29 cellular contexts compared by ENCODE assay signal in genomic region chr9:23477908-23478307, GRCh38.
"Had no signal": no experiment of that assay in that cellular context is flagged by ENCODE, and none has a peak within 500 bp of the region (broad histone marks: within the 10 kb centered on the region; RNA-seq: fewer than 3 reads in every experiment).

No MANE protein-coding gene starts in this region.

- H3K36me3 Mint-ChIP-seq: activated naive CD8-positive, alpha-beta T cell; WTC11 had no signal

- H3K27ac ChIP-seq: body of pancreas, epithelial cell of prostate had no signal

- H3K9me3 ChIP-seq: body of pancreas had no signal

- H3K27me3 ChIP-seq: body of pancreas had no signal

- DNase-seq: activated CD4-positive, alpha-beta T cell treated with anti-CD3 and anti-CD28 coated beads for 1 hour; activated CD4-positive, alpha-beta T cell treated with anti-CD3 and anti-CD28 coated beads for 4 hours; activated CD4-positive, alpha-beta T cell treated with anti-CD3 and anti-CD28 coated beads, Interleukin-2, amount 10 ng/mL, durations not matched to agents 7 days and 5 days; activated CD4-positive, alpha-beta T cell treated with anti-CD3 and anti-CD28 coated beads, Interleukin-2, amount 50 U/mL, for 4 hours; activated CD8-positive, alpha-beta memory T cell treated with anti-CD3 and anti-CD28 coated beads for 24 hours; activated CD8-positive, alpha-beta T cell treated with anti-CD3 and anti-CD28 coated beads for 36 hours; activated effector memory CD4-positive, alpha-beta T cell treated with Interleukin-2 at 50 U/mL for 16 hours; activated gamma-delta T cell treated with Interleukin-2 at 50 U/mL for 16 hours; activated naive CD4-positive, alpha-beta T cell treated with anti-CD3 and anti-CD28 coated beads, Interleukin-2, amount 50 U/mL, for 16 hours; activated naive CD4-positive, alpha-beta T cell treated with Interleukin-2 at 50 U/mL for 16 hours; activated T-cell treated with anti-CD3 and anti-CD28 coated beads, Interleukin-2, amount 50 U/mL, for 4 hours; amniotic stem cell; anterior cingulate cortex; body of pancreas; caudate nucleus; cortex of kidney; dermis blood vessel endothelial cell; effector CD4-positive, alpha-beta T cell; effector memory CD8-positive, alpha-beta T cell; foreskin fibroblast; head of caudate nucleus; T-helper 2 cell had no signal

- ATAC-seq: activated CD8-positive, alpha-beta T cell treated with anti-CD3 and anti-CD28 coated beads for 36 hours; activated T-cell treated with anti-CD3 and anti-CD28 coated beads, Interleukin-2, amount 50 U/mL, for 4 hours; activated T-helper 17 cell treated with anti-CD3 and anti-CD28 coated beads, Interleukin-2, amount 50 U/mL, for 72 hours; body of pancreas; effector memory CD8-positive, alpha-beta T cell; WTC11 had no signal

- H3K27me3 Mint-ChIP-seq: activated CD4-positive, alpha-beta T cell treated with anti-CD3 and anti-CD28 coated beads, Interleukin-2, amount 10 ng/mL, durations not matched to agents 7 days and 5 days; activated CD8-positive, alpha-beta T cell treated with anti-CD3 and anti-CD28 coated beads for 36 hours; activated naive CD8-positive, alpha-beta T cell; activated T-helper 17 cell treated with anti-CD3 and anti-CD28 coated beads, Interleukin-2, amount 50 U/mL, for 72 hours; effector memory CD8-positive, alpha-beta T cell had no signal

- H3K4me3 Mint-ChIP-seq: activated CD4-positive, alpha-beta T cell treated with anti-CD3 and anti-CD28 coated beads, Interleukin-2, amount 10 ng/mL, durations not matched to agents 7 days and 5 days; activated CD8-positive, alpha-beta T cell treated with anti-CD3 and anti-CD28 coated beads for 36 hours; activated naive CD8-positive, alpha-beta T cell; activated T-cell treated with anti-CD3 and anti-CD28 coated beads, Interleukin-2, amount 50 U/mL, for 4 hours; activated T-helper 17 cell treated with anti-CD3 and anti-CD28 coated beads, Interleukin-2, amount 50 U/mL, for 72 hours; effector memory CD8-positive, alpha-beta T cell; WTC11 had no signal

- H3K4me3 ChIP-seq: body of pancreas had no signal

- H3K9me3 Mint-ChIP-seq: WTC11 had no signal

- H3K4me1 Mint-ChIP-seq: activated CD4-positive, alpha-beta T cell treated with anti-CD3 and anti-CD28 coated beads, Interleukin-2, amount 10 ng/mL, durations not matched to agents 7 days and 5 days; activated T-helper 17 cell treated with anti-CD3 and anti-CD28 coated beads, Interleukin-2, amount 50 U/mL, for 72 hours; WTC11 had no signal

- H3K4me1 ChIP-seq: body of pancreas had no signal

- FAIRE-seq: colon, endothelial cell of umbilical vein, frontal cortex had no signal

- H3K27ac Mint-ChIP-seq: activated CD4-positive, alpha-beta T cell treated with anti-CD3 and anti-CD28 coated beads, Interleukin-2, amount 10 ng/mL, durations not matched to agents 7 days and 5 days; activated CD8-positive, alpha-beta T cell treated with anti-CD3 and anti-CD28 coated beads for 36 hours; activated naive CD8-positive, alpha-beta T cell; activated T-helper 17 cell treated with anti-CD3 and anti-CD28 coated beads, Interleukin-2, amount 50 U/mL, for 72 hours; effector memory CD8-positive, alpha-beta T cell; WTC11 had no signal
